In the genomic region with DNA sequence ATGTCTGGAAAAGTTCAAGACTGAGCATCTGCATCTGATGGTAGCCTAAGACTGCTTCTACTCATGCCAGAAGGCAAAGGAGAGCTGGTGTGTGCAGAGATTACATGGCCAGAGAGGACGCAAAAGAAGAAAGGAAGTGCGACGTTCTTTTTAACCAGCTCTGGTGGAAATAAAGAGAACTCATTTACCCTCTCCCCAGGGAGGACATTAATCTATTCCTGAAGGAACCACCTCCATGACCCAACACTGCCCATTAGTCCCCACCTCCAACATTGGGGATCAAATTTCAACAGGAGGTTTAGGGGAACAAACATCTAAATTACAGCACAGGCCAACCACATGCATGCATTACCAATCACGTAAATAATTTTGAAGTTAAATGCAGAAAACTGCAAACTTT, we compare ENCODE assay signal across 8 cellular contexts. TPM values are rescaled to one million over a fixed set of nuclear protein-coding genes. Genes with fewer than 3 reads are reported as not detected.
DNase-seq lines count a peak whose midpoint lies in the region; ATAC-seq, FAIRE-seq and TF ChIP-seq lines count a peak whose summit lies in the region.

No MANE protein-coding gene starts in this region.

- POLR2A ChIA-PET in activated CD8-positive, alpha-beta T cell treated with anti-CD3 and anti-CD28 coated beads, Interleukin-2, amount 10 ng/mL, durations not matched to agents 7 days and 5 days (lab: Charles Lee): interaction anchor here (2.7 to 4.8 kb wide), 2 partner anchors 24 to 108 kb away, joined by 17 to 68 read pairs; a partner anchor contains a TSS

- H3K4me1 ChIP-seq in keratinocyte (ENCODE audit: control insufficient read depth, extremely low read depth, insufficient read depth, low read length): peaks cover 6% of the 10 kb centered on the region

- no peak for FAIRE-seq in keratinocyte (lab: Jason Lieb, UNC)

- peak overlapping the region; percentile 93 for H3K27ac Mint-ChIP-seq in stimulated activated naive CD8-positive, alpha-beta T cell treated with anti-CD3 and anti-CD28 coated beads, Interleukin-15, Interleukin-2, amounts not matched to agents 100 ng/mL and 50 ng/mL, for 24 hours
- peak overlapping the region; percentile 96 for H3K27ac Mint-ChIP-seq in activated CD8-positive, alpha-beta T cell treated with anti-CD3 and anti-CD28 coated beads, Interleukin-2, amount 10 ng/mL, durations not matched to agents 7 days and 5 days

- CTCF ChIA-PET in activated CD8-positive, alpha-beta T cell treated with anti-CD3 and anti-CD28 coated beads, Interleukin-2, amount 10 ng/mL, durations not matched to agents 7 days and 5 days (lab: Charles Lee): interaction anchor here (0.9 to 5.3 kb wide), 6 partner anchors 12 to 790 kb away, joined by 3 to 57 read pairs (median 4); a partner anchor contains a TSS

- peaks cover 25% of the 10 kb centered on the region for H3K36me3 Mint-ChIP-seq in stimulated activated naive CD8-positive, alpha-beta T cell treated with anti-CD3 and anti-CD28 coated beads, Interleukin-15, Interleukin-2, amounts not matched to agents 100 ng/mL and 50 ng/mL, for 24 hours (ENCODE audit: low read depth)
- H3K36me3 Mint-ChIP-seq in activated CD8-positive, alpha-beta T cell treated with anti-CD3 and anti-CD28 coated beads, Interleukin-2, amount 10 ng/mL, durations not matched to agents 7 days and 5 days (ENCODE audit: low read depth): peaks cover 23% of the 10 kb centered on the region

- no peak overlapping the region for H3K27ac ChIP-seq in keratinocyte (ENCODE audit: control insufficient read depth, insufficient read depth, low read length)

- H3K9me1 ChIP-seq in keratinocyte (ENCODE audit: control insufficient read depth, extremely low read depth, insufficient read depth, low read length): no peaks in the 10 kb centered on the region

- H3K9me3 Mint-ChIP-seq in stimulated activated naive CD8-positive, alpha-beta T cell treated with anti-CD3 and anti-CD28 coated beads, Interleukin-15, Interleukin-2, amounts not matched to agents 100 ng/mL and 50 ng/mL, for 24 hours: no peaks in the 10 kb centered on the region
- no peaks in the 10 kb centered on the region for H3K9me3 Mint-ChIP-seq in activated CD8-positive, alpha-beta T cell treated with anti-CD3 and anti-CD28 coated beads, Interleukin-2, amount 10 ng/mL, durations not matched to agents 7 days and 5 days (ENCODE audit: insufficient read depth)

- TF ChIP-seq CTCF in keratinocyte (optimal IDR thresholded peaks at IDR 0.05 in 1 of 3, IDR thresholded peaks at IDR 0.05 in 1 of 3, conservative IDR thresholded peaks at IDR 0.05 in 1 of 3; ENCODE audit: extremely low read depth in 1 of 3, insufficient read depth in 2 of 3, low read length in 3 of 3): no peak

- H3K79me2 ChIP-seq in keratinocyte (ENCODE audit: control insufficient read depth, insufficient read depth, low read length): peaks cover 22% of the 10 kb centered on the region

- H3K4me3 ChIP-seq in keratinocyte (ENCODE audit: control insufficient read depth in 2 of 3, extremely low read depth in 1 of 3, insufficient read depth in 2 of 3, low read depth in 1 of 3, low read length in 3 of 3): no peak overlapping the region

- peak overlapping the region; percentile 20 for H3K4me2 ChIP-seq in keratinocyte (ENCODE audit: control insufficient read depth, extremely low read depth, insufficient read depth, low read depth, low read length)

- no peak overlapping the region for H2AFZ ChIP-seq in keratinocyte (ENCODE audit: control insufficient read depth, low read length)

- H3K36me3 ChIP-seq in keratinocyte (ENCODE audit: control insufficient read depth in 2 of 2, extremely low read depth in 1 of 2, insufficient read depth in 2 of 2, low read length in 2 of 2): no peaks in the 10 kb centered on the region

- no peak overlapping the region for H3K9ac ChIP-seq in keratinocyte (ENCODE audit: control insufficient read depth, extremely low read depth, insufficient read depth, low read length)

- no peaks in the 10 kb centered on the region for H3K27me3 Mint-ChIP-seq in stimulated activated naive CD8-positive, alpha-beta T cell treated with anti-CD3 and anti-CD28 coated beads, Interleukin-15, Interleukin-2, amounts not matched to agents 100 ng/mL and 50 ng/mL, for 24 hours
- no peaks in the 10 kb centered on the region for H3K27me3 Mint-ChIP-seq in activated CD8-positive, alpha-beta T cell treated with anti-CD3 and anti-CD28 coated beads, Interleukin-2, amount 10 ng/mL, durations not matched to agents 7 days and 5 days (ENCODE audit: low read depth)

- DNase-seq in stimulated activated naive CD8-positive, alpha-beta T cell treated with anti-CD3 and anti-CD28 coated beads, Interleukin-15, Interleukin-2, amounts not matched to agents 100 U/mL and 50 U/mL, for 24 hours: no peak
- DNase-seq in activated CD8-positive, alpha-beta T cell treated with anti-CD3 and anti-CD28 coated beads, Interleukin-2, amount 10 ng/mL, durations not matched to agents 7 days and 5 days: no peak
- DNase-seq in keratinocyte (ENCODE audit: low read depth, low spot score): no peak
- DNase-seq in GM19238 (ENCODE audit: insufficient read length, low spot score): no peak
- no peak for DNase-seq in NCI-H345 (lab: John Stamatoyannopoulos, UW)

- ATAC-seq in stimulated activated naive CD8-positive, alpha-beta T cell treated with anti-CD3 and anti-CD28 coated beads, Interleukin-15, Interleukin-2, amounts not matched to agents 100 U/mL and 50 U/mL, for 24 hours: no peak
- ATAC-seq in activated CD8-positive, alpha-beta T cell treated with anti-CD3 and anti-CD28 coated beads, Interleukin-2, amount 10 ng/mL, durations not matched to agents 7 days and 5 days: no peak
- ATAC-seq in HG02571 (IDR thresholded peaks at IDR 0.05; ENCODE audit: unreplicated experiment): no peak
- ATAC-seq in GM18909 (IDR thresholded peaks at IDR 0.05; ENCODE audit: poor library complexity, unreplicated experiment): no peak

- H3K9me3 ChIP-seq in keratinocyte (ENCODE audit: control insufficient read depth, low read depth, low read length): no peaks in the 10 kb centered on the region

- H3K4me1 Mint-ChIP-seq in stimulated activated naive CD8-positive, alpha-beta T cell treated with anti-CD3 and anti-CD28 coated beads, Interleukin-15, Interleukin-2, amounts not matched to agents 100 ng/mL and 50 ng/mL, for 24 hours (ENCODE audit: low read depth): peaks cover 33% of the 10 kb centered on the region
- H3K4me1 Mint-ChIP-seq in activated CD8-positive, alpha-beta T cell treated with anti-CD3 and anti-CD28 coated beads, Interleukin-2, amount 10 ng/mL, durations not matched to agents 7 days and 5 days (ENCODE audit: low read depth): peaks cover 51% of the 10 kb centered on the region

- H3K4me3 Mint-ChIP-seq in stimulated activated naive CD8-positive, alpha-beta T cell treated with anti-CD3 and anti-CD28 coated beads, Interleukin-15, Interleukin-2, amounts not matched to agents 100 ng/mL and 50 ng/mL, for 24 hours: peak overlapping the region; percentile 96
- peak overlapping the region; percentile 92 for H3K4me3 Mint-ChIP-seq in activated CD8-positive, alpha-beta T cell treated with anti-CD3 and anti-CD28 coated beads, Interleukin-2, amount 10 ng/mL, durations not matched to agents 7 days and 5 days

- no peaks in the 10 kb centered on the region for H3K27me3 ChIP-seq in keratinocyte (ENCODE audit: control insufficient read depth, extremely low read depth, insufficient read depth, low read length)

- dilution Hi-C loops in keratinocyte (cut with MboI; ENCODE audit: extremely low pct_ligation_motif_present, low sequenced_read_pairs): no loop called here

- H4K20me1 ChIP-seq in keratinocyte (ENCODE audit: control insufficient read depth, extremely low read depth, insufficient read depth, low read length): no peaks in the 10 kb centered on the region

RNA-seq across cellular contexts. Expression of a gene that starts 1.5 kb away (rescaled TPM):
- total RNA-seq in activated CD8-positive, alpha-beta T cell treated with anti-CD3 and anti-CD28 coated beads, Interleukin-2, amount 10 ng/mL, durations not matched to agents 7 days and 5 days: 10 to 100 TPM; 36.3 to 39.1 TPM
- polyA plus RNA-seq in keratinocyte: 35.8 to 57.9 TPM (median 44.2 TPM) in 3 replicates
- polyA plus RNA-seq in keratinocyte (2011; ENCODE audit: low read depth): 22.1 TPM
- 36.1 and 68.3 TPM in 2 replicates for polyA plus RNA-seq in keratinocyte (2011; cell fraction: cytosol; rRNA removed)
- 53.4 and 74.9 TPM in 2 replicates for polyA plus RNA-seq in keratinocyte (2011; cell fraction: nucleus; rRNA removed)
- 26.6 and 37.2 TPM in 2 replicates for polyA plus RNA-seq in keratinocyte (2012; ENCODE audit: low replicate concordance)
- polyA minus RNA-seq in keratinocyte: 5.1 to 43.1 TPM (median 40.4 TPM) in 3 replicates
- polyA minus RNA-seq in keratinocyte (2011; cell fraction: cytosol; rRNA and poly(A)+ RNA removed): 28.0 TPM
- 26.8 and 61.1 TPM in 2 replicates for polyA minus RNA-seq in keratinocyte (2011; cell fraction: nucleus; rRNA and poly(A)+ RNA removed)

RNA-seq across cellular contexts. Expression of a gene that starts 41.6 kb away (rescaled TPM):
- under 1 TPM in 1 of 2 experiments, not detected in 1; 0.16 TPM for total RNA-seq in activated CD8-positive, alpha-beta T cell treated with anti-CD3 and anti-CD28 coated beads, Interleukin-2, amount 10 ng/mL, durations not matched to agents 7 days and 5 days
- polyA plus RNA-seq in keratinocyte: 0.61 to 1.9 TPM (median 1.5 TPM) in 3 replicates
- polyA plus RNA-seq in keratinocyte (2011; ENCODE audit: low read depth): not detected
- polyA plus RNA-seq in keratinocyte (2011; cell fraction: cytosol; rRNA removed): 0.51 and 0.86 TPM in 2 replicates
- polyA plus RNA-seq in keratinocyte (2011; cell fraction: nucleus; rRNA removed): 2.1 and 2.6 TPM in 2 replicates
- polyA plus RNA-seq in keratinocyte (2012; ENCODE audit: low replicate concordance): 0.18 and 0.66 TPM in 2 replicates
- polyA minus RNA-seq in keratinocyte: 0.59 to 1.4 TPM (median 0.76 TPM) in 3 replicates
- not detected for polyA minus RNA-seq in keratinocyte (2011; cell fraction: cytosol; rRNA and poly(A)+ RNA removed)
- polyA minus RNA-seq in keratinocyte (2011; cell fraction: nucleus; rRNA and poly(A)+ RNA removed): 0.84 and 1.6 TPM in 2 replicates
